In genomic region chr3:23999012-23999641, GRCh38 we compare ENCODE assay signal across 8 cellular contexts. TPM values are rescaled to one million over a fixed set of nuclear protein-coding genes. Genes with fewer than 3 reads are reported as not detected.
DNase-seq lines count a peak whose midpoint lies in the region; ATAC-seq and TF ChIP-seq lines count a peak whose summit lies in the region.

No MANE protein-coding gene starts in this region.

- no peaks in the 10 kb centered on the region for H3K9me3 ChIP-seq in lung (ENCODE audit: control insufficient read depth in 2 of 2, insufficient read depth in 1 of 2, low read length in 1 of 2)

- WGBS in lung, 2 donors, result 1 to 5% methylated on average over 5 of the region's 5 CpGs

- H3K27me3 ChIP-seq in lung (ENCODE audit: control insufficient read depth, insufficient read depth), result no peaks in the 10 kb centered on the region

- DNase-seq in NCI-H146 (lab: John Stamatoyannopoulos, UW) (peak; percentile 52), dermis blood vessel endothelial cell (peak; percentile 73), lung (ENCODE audit: low spot score) (peak; percentile 71)
- DNase-seq in activated CD4-positive, alpha-beta T cell treated with anti-CD3 and anti-CD28 coated beads for 1 hour, result peak; percentile 16
- DNase-seq in stimulated activated CD8-positive, alpha-beta memory T cell treated with anti-CD3 and anti-CD28 coated beads, Interleukin-15, amount 100 ng/mL, for 48 hours (ENCODE audit: low read depth in 2 of 2), result peak; percentile 22 to 34

- no peak overlapping the region for H3K4me3 ChIP-seq in lung

- TF ChIP-seq CTCF in C4-2B (conservative IDR thresholded peaks at IDR 0.05) (peak; percentile 95), lung (IDR thresholded peaks at IDR 0.05; ENCODE audit: control extremely low read depth, extremely low read depth) (peak; percentile 96)

- peak; percentile 60 for ATAC-seq in GM19395 (IDR thresholded peaks at IDR 0.05; ENCODE audit: unreplicated experiment)
- no peak for ATAC-seq in lung (ENCODE audit: insufficient read depth, low FRiP score)
- ATAC-seq in GM21528 (IDR thresholded peaks at IDR 0.05; ENCODE audit: low FRiP score, unreplicated experiment), result no peak

- peaks cover 2 to 3% of the 10 kb centered on the region in 2 donors for H3K4me1 ChIP-seq in lung (ENCODE audit: control insufficient read depth in 2 of 2, insufficient read depth in 2 of 2, low read length in 2 of 2)

- H3K36me3 ChIP-seq in lung (ENCODE audit: control insufficient read depth in 2 of 2, insufficient read depth in 2 of 2, low read length in 2 of 2), result no peaks in the 10 kb centered on the region

- H3K27ac ChIP-seq in C4-2B (no peak overlapping the region), lung (ENCODE audit: low read depth in 1 of 2, low read length in 1 of 2) (no peak overlapping the region)

RNA-seq across cellular contexts. Expression of gene NR1D2, which starts 54.0 kb away (rescaled TPM):
- total RNA-seq in dermis blood vessel endothelial cell (46.3 and 50.5 TPM in 2 replicates), lung (10 to 100 TPM; 33.3 to 35.7 TPM)
- polyA plus RNA-seq in lung, result 1 to 10 TPM; 6.1 to 9.1 TPM

Comparison
In these comparisons a context has a peak if more than half of its experiments do, and no peak if none do; other contexts are left out.
1. DNase-seq: peak in every context shown above with its lines; median percentile 73 in dermis blood vessel endothelial cell; 71 in lung; 52 in NCI-H146; 28 in stimulated activated CD8-positive, alpha-beta memory T cell treated with anti-CD3 and anti-CD28 coated beads, Interleukin-15, amount 100 ng/mL, for 48 hours; 16 in activated CD4-positive, alpha-beta T cell treated with anti-CD3 and anti-CD28 coated beads for 1 hour.